9 cellular contexts compared by ENCODE assay signal in the genomic region with DNA sequence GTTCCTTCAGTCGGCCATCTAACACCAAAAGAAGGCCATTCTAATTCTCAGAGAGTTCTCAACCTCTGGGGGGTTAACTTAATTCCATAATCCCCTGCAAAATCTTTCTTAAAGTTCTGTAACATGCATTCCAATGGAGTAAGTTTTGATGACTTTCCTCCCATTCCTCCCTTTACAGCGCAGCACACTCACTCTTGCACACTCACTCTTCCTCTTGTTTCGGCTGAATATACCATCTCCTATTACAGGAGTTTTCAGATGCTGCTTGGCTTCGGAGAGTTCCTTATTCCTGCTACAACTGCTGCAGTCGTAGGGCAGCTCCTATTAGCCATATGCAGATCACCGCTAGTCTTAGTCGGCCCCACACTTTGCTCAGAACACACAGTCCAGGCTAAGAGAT. TPM values are rescaled to one million over a fixed set of nuclear protein-coding genes. Genes with fewer than 3 reads are reported as not detected.
A peak's percentile ranks its signal among the peaks of the same experiment; 100 is the strongest.
DNase-seq lines count a peak whose midpoint lies in the region; ATAC-seq and TF ChIP-seq lines count a peak whose summit lies in the region.
"Had no signal": no experiment of that assay in that cellular context is flagged by ENCODE, and none has a peak within 500 bp of the region (broad histone marks: within the 10 kb centered on the region; RNA-seq: fewer than 3 reads in every experiment).

No MANE protein-coding gene starts in this region.

- ATAC-seq in T-cell (replicated peaks in 1 of 4), result no peak
- no peak for ATAC-seq in aorta (ENCODE audit: low FRiP score)

- no peaks in the 10 kb centered on the region for H3K9me3 Mint-ChIP-seq in T-cell

- peak overlapping the region; percentile 82 for H3K4me2 ChIP-seq in skeletal muscle satellite cell (ENCODE audit: low read length)

- intact Hi-C loops in aorta (cut with DNase I), result loop anchor here in 1 of 2 donors (2.0 kb wide), 1 partner anchor 68 kb away; a partner anchor contains a TSS

- no peaks in the 10 kb centered on the region for H3K36me3 Mint-ChIP-seq in T-cell

- POLR2A ChIA-PET in T-cell (lab: Charles Lee), result no interaction called here

- H3K27ac ChIP-seq in HL-60 (replicated peaks) (peak overlapping the region; percentile 42), aorta (ENCODE audit: low read depth in 1 of 2, low read length in 2 of 2) (no peak overlapping the region)

- H3K27ac Mint-ChIP-seq in T-cell, result peak overlapping the region; percentile 79 to 85

- peak overlapping the region; percentile 29 for H3K4me3 ChIP-seq in HL-60 (replicated peaks; ENCODE audit: insufficient read depth, low read length)
- peak overlapping the region; percentile 46 to 51 for H3K4me3 ChIP-seq in foreskin fibroblast (ENCODE audit: low read depth in 1 of 2, low read length in 2 of 2)
- H3K4me3 ChIP-seq in skeletal muscle satellite cell (ENCODE audit: low read length), result peak overlapping the region; percentile 67
- peak overlapping the region in 1 of 2 donors; percentile 45 for H3K4me3 ChIP-seq in aorta (ENCODE audit: low read length in 2 of 2)

- H3K4me3 Mint-ChIP-seq in T-cell, result peak overlapping the region; percentile 73 to 79 (median 78)

- DNase-seq in HL-60 (ENCODE audit: low read depth in 1 of 2, low spot score in 1 of 2), result peak; percentile 18 to 26
- DNase-seq in T-cell, result no peak
- DNase-seq in foreskin fibroblast, result peak; percentile 19 to 38
- no peak for DNase-seq in NCI-H2227 treated with DMSO at 0.1 percent for 48 hours (lab: John Stamatoyannopoulos, UW)
- DNase-seq in aorta, result no peak
- no peak for DNase-seq in NK-92 (lab: John Stamatoyannopoulos, UW; ENCODE audit: unreplicated experiment)
- DNase-seq in T1000 (lab: John Stamatoyannopoulos, UW), result no peak
- DNase-seq: caudate nucleus had no signal

- H3K9ac ChIP-seq in skeletal muscle satellite cell (ENCODE audit: low read depth, low read length), result peak overlapping the region; percentile 31

- H3K4me1 ChIP-seq in skeletal muscle satellite cell (ENCODE audit: control insufficient read depth, insufficient read depth, low read length) (no peaks in the 10 kb centered on the region), aorta (ENCODE audit: control insufficient read depth in 1 of 2, insufficient read depth in 2 of 2, low read length in 2 of 2) (no peaks in the 10 kb centered on the region)

- H3K9me3 ChIP-seq in skeletal muscle satellite cell (replicated peaks; ENCODE audit: low read length) (no peaks in the 10 kb centered on the region), aorta (ENCODE audit: control insufficient read depth, low read length) (no peaks in the 10 kb centered on the region)

- CTCF ChIA-PET in T-cell (lab: Charles Lee), result interaction anchor here in 1 of 2 donors (0.6 kb wide), 1 partner anchor 28 kb away, joined by 5 read pairs; no protein-coding TSS in a partner anchor

- H3K36me3 ChIP-seq in skeletal muscle satellite cell (ENCODE audit: insufficient read depth, low read length), result no peaks in the 10 kb centered on the region
- H3K36me3 ChIP-seq in aorta (ENCODE audit: control insufficient read depth in 1 of 2, insufficient read depth in 2 of 2, low read length in 1 of 2), result no peaks in the 10 kb centered on the region

- peaks cover 23 to 28% (median 24%) of the 10 kb centered on the region in 3 donors for H3K4me1 Mint-ChIP-seq in T-cell

- TF ChIP-seq CTCF in HL-60 (IDR thresholded peaks at IDR 0.05; ENCODE audit: insufficient read depth, low read length) (no peak), foreskin fibroblast (IDR thresholded peaks at IDR 0.05; ENCODE audit: low read depth, low read length) (no peak)

- WGBS in aorta, 2 donors, result 37 to 50% methylated on average over 7 of the region's 7 CpGs

- no peaks in the 10 kb centered on the region for H3K27me3 ChIP-seq in HL-60 (ENCODE audit: insufficient read depth, poor library complexity, severe bottlenecking)
- H3K27me3 ChIP-seq in skeletal muscle satellite cell (ENCODE audit: control insufficient read depth, insufficient read depth, low read length), result peaks cover 4% of the 10 kb centered on the region
- no peaks in the 10 kb centered on the region for H3K27me3 ChIP-seq in aorta (ENCODE audit: control insufficient read depth in 1 of 2, insufficient read depth in 2 of 2, low read length in 1 of 2)

- H3K27me3 Mint-ChIP-seq in T-cell, result no peaks in the 10 kb centered on the region

RNA-seq across cellular contexts. Expression of a gene that starts 53.6 kb away (rescaled TPM):
- total RNA-seq in T-cell (not detected), aorta (not detected)
- not detected in 2 replicates for total RNA-seq in skeletal muscle satellite cell (2012; rRNA removed)
- not detected for polyA plus RNA-seq in aorta

Comparison
In these comparisons a context has a peak if more than half of its experiments do, and no peak if none do; other contexts are left out.
1. DNase-seq: peak in HL-60 (2 of 2) and foreskin fibroblast (2 of 2); none in T-cell (0 of 34), NCI-H2227 treated with DMSO at 0.1 percent for 48 hours (single experiment), aorta (0 of 2), NK-92 (single experiment) and T1000 (single experiment).